Comparison of ENCODE assay signal across 1 cellular context in the genomic region with DNA sequence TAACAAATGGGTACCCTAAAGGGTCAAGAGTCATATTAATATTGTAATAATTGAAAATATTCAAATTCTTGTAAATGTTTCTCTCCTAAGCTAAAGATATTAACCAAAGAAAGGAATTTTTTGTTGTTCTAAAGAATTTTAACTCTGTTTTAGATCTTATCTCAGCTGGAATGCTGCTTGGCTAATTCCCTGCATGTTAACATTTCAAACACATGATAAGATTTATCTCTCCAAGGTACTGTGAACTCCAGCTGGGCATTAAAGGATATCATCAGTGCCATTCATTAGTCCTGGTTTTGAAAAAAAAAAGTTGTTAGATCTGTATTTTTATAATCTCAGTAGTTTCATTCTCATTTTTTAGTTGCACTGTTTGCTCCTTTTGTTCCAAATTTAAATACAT.
TF ChIP-seq lines count a peak whose summit lies in the region.

No MANE protein-coding gene starts in this region.

TF ChIP-seq in WTC11, 78 proteins besides CTCF, POLR2A, EP300 and RAD21 (continued from another document):
- TF ChIP-seq OVOL2 (CRISPR knock-in tag; IDR thresholded peaks at IDR 0.05; ENCODE audit: borderline replicate concordance), result no peak
- no peak for TF ChIP-seq SOX15 (CRISPR knock-in tag; IDR thresholded peaks at IDR 0.05)
